ENCODE assay signal across 1 cellular context in the genomic region with DNA sequence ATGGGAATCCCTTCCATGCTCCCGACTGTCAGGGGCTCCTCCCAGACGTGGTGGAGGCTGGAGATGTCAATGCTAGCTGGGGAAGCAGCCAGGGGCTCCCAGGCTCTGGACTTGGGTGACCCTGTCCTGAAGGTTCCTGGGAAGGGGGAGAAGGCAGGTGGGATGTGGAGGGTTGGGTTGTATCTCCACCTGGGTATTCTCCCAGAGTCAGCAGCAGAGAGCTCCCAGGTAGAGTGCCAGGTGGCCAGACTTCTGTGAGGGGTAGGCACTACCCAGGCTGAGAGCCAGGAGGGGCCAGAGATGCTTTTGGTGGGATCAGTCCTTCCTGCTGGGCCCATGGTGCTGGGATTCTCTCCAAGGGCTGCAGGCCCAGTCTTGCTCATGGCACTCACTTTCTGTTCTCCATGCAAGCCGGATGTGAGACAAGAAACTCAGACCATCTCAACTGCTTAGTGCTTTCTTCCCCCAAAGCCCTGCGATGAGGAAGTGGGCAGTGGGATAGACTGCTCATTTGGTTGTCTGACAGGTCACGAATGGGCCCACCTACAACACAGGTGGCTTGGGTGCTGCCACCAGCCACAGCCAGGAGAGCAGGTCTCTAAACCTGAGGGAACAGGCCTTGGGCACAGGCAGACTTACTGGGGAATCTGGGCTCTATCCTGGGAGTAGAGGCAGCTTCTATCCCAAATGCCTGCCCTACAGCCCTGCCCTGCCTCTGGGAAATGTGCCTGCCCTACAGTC.
A peak's percentile ranks its signal among the peaks of the same experiment; 100 is the strongest.
TF ChIP-seq lines count a peak whose summit lies in the region.

No MANE protein-coding gene starts in this region.

TF ChIP-seq in K562, 482 proteins besides CTCF, POLR2A, EP300 and RAD21:
- TF ChIP-seq, protein P1, sequence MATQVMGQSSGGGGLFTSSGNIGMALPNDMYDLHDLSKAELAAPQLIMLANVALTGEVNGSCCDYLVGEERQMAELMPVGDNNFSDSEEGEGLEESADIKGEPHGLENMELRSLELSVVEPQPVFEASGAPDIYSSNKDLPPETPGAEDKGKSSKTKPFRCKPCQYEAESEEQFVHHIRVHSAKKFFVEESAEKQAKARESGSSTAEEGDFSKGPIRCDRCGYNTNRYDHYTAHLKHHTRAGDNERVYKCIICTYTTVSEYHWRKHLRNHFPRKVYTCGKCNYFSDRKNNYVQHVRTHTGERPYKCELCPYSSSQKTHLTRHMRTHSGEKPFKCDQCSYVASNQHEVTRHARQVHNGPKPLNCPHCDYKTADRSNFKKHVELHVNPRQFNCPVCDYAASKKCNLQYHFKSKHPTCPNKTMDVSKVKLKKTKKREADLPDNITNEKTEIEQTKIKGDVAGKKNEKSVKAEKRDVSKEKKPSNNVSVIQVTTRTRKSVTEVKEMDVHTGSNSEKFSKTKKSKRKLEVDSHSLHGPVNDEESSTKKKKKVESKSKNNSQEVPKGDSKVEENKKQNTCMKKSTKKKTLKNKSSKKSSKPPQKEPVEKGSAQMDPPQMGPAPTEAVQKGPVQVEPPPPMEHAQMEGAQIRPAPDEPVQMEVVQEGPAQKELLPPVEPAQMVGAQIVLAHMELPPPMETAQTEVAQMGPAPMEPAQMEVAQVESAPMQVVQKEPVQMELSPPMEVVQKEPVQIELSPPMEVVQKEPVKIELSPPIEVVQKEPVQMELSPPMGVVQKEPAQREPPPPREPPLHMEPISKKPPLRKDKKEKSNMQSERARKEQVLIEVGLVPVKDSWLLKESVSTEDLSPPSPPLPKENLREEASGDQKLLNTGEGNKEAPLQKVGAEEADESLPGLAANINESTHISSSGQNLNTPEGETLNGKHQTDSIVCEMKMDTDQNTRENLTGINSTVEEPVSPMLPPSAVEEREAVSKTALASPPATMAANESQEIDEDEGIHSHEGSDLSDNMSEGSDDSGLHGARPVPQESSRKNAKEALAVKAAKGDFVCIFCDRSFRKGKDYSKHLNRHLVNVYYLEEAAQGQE (CRISPR knock-in tag; IDR thresholded peaks at IDR 0.05; ENCODE audit: low read depth): no peak
- TF ChIP-seq SPI1 (IDR thresholded peaks at IDR 0.05; ENCODE audit: borderline replicate concordance, low read depth, low read length) (0 out of 2 replicates have a peak, but pooled peaks have one; percentile 28), HNRNPUL1 (IDR thresholded peaks at IDR 0.05; ENCODE audit: low read length) (no peak), ELF2 (CRISPR knock-in tag; IDR thresholded peaks at IDR 0.05) (no peak), C11orf30 (IDR thresholded peaks at IDR 0.05; ENCODE audit: low read depth) (no peak), STAT5B (CRISPR knock-in tag; IDR thresholded peaks at IDR 0.05) (no peak)
- TF ChIP-seq, protein P2, sequence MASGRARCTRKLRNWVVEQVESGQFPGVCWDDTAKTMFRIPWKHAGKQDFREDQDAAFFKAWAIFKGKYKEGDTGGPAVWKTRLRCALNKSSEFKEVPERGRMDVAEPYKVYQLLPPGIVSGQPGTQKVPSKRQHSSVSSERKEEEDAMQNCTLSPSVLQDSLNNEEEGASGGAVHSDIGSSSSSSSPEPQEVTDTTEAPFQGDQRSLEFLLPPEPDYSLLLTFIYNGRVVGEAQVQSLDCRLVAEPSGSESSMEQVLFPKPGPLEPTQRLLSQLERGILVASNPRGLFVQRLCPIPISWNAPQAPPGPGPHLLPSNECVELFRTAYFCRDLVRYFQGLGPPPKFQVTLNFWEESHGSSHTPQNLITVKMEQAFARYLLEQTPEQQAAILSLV (tag; IDR thresholded peaks at IDR 0.05): no peak
- TF ChIP-seq, protein P3, sequence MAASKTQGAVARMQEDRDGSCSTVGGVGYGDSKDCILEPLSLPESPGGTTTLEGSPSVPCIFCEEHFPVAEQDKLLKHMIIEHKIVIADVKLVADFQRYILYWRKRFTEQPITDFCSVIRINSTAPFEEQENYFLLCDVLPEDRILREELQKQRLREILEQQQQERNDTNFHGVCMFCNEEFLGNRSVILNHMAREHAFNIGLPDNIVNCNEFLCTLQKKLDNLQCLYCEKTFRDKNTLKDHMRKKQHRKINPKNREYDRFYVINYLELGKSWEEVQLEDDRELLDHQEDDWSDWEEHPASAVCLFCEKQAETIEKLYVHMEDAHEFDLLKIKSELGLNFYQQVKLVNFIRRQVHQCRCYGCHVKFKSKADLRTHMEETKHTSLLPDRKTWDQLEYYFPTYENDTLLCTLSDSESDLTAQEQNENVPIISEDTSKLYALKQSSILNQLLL (CRISPR knock-in tag; IDR thresholded peaks at IDR 0.05; ENCODE audit: borderline replicate concordance): no peak
